11 cellular contexts compared by ENCODE assay signal in the genomic region with DNA sequence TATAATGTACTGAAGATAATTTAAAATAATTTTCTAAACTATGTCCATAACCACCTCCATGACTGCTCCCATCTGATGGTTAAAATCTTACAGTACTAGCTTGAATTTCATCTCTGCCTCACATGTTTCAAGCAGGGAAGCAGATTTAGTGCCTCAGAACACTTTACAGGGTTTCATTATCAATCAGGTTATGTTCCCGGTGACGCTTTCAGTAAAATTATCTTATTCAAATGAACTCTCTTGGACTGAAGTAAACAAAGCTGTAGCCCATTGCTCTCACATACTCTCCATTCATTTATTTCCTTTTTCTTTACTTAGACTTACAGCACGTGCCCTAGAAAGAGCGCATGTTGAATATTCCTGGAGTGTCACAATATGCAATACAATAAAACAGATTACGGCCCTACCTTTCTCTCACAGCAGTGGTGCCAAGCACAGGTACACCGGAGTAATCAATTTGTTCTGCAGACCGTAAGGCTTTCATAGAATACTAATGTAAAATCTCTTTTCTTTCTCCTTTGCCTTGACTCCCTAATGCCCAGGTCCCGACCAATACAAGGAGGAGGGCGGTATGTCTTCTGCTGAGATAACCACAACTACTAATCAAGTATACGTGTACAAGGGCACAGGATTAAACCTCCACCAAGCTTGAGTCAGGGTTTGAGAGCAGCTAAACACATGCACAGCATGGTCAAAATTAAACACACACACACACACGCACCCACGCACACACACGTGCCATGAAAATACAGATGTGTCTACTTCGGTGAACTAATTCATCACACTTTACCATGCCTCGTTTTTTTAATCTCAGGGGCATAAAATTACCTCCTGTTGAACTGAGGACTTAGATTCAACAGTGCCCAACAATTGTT.
DNase-seq lines count a peak whose midpoint lies in the region; ATAC-seq and TF ChIP-seq lines count a peak whose summit lies in the region.
"Had no signal": no experiment of that assay in that cellular context is flagged by ENCODE, and none has a peak within 500 bp of the region (broad histone marks: within the 10 kb centered on the region; RNA-seq: fewer than 3 reads in every experiment).

No MANE protein-coding gene starts in this region.

- no peak for TF ChIP-seq CTCF in nephron progenitor cell (IDR thresholded peaks at IDR 0.05)
- no peak for TF ChIP-seq CTCF in Peyer's patch (IDR thresholded peaks at IDR 0.05)
- TF ChIP-seq CTCF in testis (IDR thresholded peaks at IDR 0.05), result no peak

- H3K27me3 Mint-ChIP-seq in nephron progenitor cell (ENCODE audit: low read depth, poor library complexity), result no peaks in the 10 kb centered on the region
- H3K27me3 Mint-ChIP-seq: naive thymus-derived CD4-positive, alpha-beta T cell had no signal

- peak; percentile 60 for DNase-seq in NCI-H1092 treated with DMSO at 0.1 percent for 48 hours (lab: John Stamatoyannopoulos, UW)
- no peak for DNase-seq in nephron progenitor cell
- no peak for DNase-seq in Peyer's patch
- DNase-seq in testis, result no peak
- DNase-seq in inferior parietal cortex (ENCODE audit: extremely low spot score), result no peak
- DNase-seq in putamen (ENCODE audit: low spot score), result no peak
- DNase-seq: naive thymus-derived CD4-positive, alpha-beta T cell had no signal

- H3K4me3 ChIP-seq in Peyer's patch, result no peak overlapping the region
- no peak overlapping the region for H3K4me3 ChIP-seq in testis

- no peaks in the 10 kb centered on the region for H3K27me3 ChIP-seq in Peyer's patch
- H3K27me3 ChIP-seq in testis, result no peaks in the 10 kb centered on the region

- H3K27ac Mint-ChIP-seq in nephron progenitor cell, result peak overlapping the region; percentile 88
- H3K27ac Mint-ChIP-seq: activated T-helper 2 cell treated with anti-CD3 and anti-CD28 coated beads, Interferon-gamma antibody, Interleukin-2, Interleukin-4, amounts not matched to agents 10 μg/mL and 5 μg/mL and 100 μg/mL, durations not matched to agents 14 hours and 24 hours and 36 hours; naive thymus-derived CD4-positive, alpha-beta T cell had no signal

- no peaks in the 10 kb centered on the region for H3K9me3 Mint-ChIP-seq in nephron progenitor cell
- H3K9me3 Mint-ChIP-seq: activated T-helper 2 cell treated with anti-CD3 and anti-CD28 coated beads, Interferon-gamma antibody, Interleukin-2, Interleukin-4, amounts not matched to agents 10 μg/mL and 5 μg/mL and 100 μg/mL, durations not matched to agents 14 hours and 24 hours and 36 hours had no signal

- 58 to 73% methylated on average over 15 of the region's 15 CpGs for WGBS in testis, 2 donors

- H3K4me1 ChIP-seq in Peyer's patch (peaks cover 0 to 50% (median 0%) of the 10 kb centered on the region in 4 donors), testis (peaks cover 18% of the 10 kb centered on the region)

- ATAC-seq in GM18868 (IDR thresholded peaks at IDR 0.05; ENCODE audit: unreplicated experiment) (peak; percentile 98), HG02623 (IDR thresholded peaks at IDR 0.05; ENCODE audit: unreplicated experiment) (peak; percentile 93)
- ATAC-seq: naive thymus-derived CD4-positive, alpha-beta T cell; SK-N-SH treated with all-trans-retinoic acid at 6 μM for 48 hours had no signal

- TF ChIP-seq POLR2A in Peyer's patch (IDR thresholded peaks at IDR 0.05), result no peak
- no peak for TF ChIP-seq POLR2A in testis (IDR thresholded peaks at IDR 0.05)

- H3K9me3 ChIP-seq in Peyer's patch (no peaks in the 10 kb centered on the region), testis (no peaks in the 10 kb centered on the region)

- H3K36me3 Mint-ChIP-seq in nephron progenitor cell (ENCODE audit: low read depth), result peaks cover 49% of the 10 kb centered on the region

- no peak overlapping the region for H3K4me3 Mint-ChIP-seq in nephron progenitor cell
- H3K4me3 Mint-ChIP-seq: naive thymus-derived CD4-positive, alpha-beta T cell had no signal

- H3K27ac ChIP-seq in Peyer's patch (no peak overlapping the region), testis (no peak overlapping the region)

- intact Hi-C loops in testis (cut with DNase I; ENCODE audit: low total_unique reads), result no loop called here

- peaks cover 72% of the 10 kb centered on the region for H3K4me1 Mint-ChIP-seq in nephron progenitor cell

- H3K36me3 ChIP-seq in Peyer's patch (no peaks in the 10 kb centered on the region), testis (ENCODE audit: low read depth, missing control alignments) (no peaks in the 10 kb centered on the region)
